14 cellular contexts compared by ENCODE assay signal in the genomic region with DNA sequence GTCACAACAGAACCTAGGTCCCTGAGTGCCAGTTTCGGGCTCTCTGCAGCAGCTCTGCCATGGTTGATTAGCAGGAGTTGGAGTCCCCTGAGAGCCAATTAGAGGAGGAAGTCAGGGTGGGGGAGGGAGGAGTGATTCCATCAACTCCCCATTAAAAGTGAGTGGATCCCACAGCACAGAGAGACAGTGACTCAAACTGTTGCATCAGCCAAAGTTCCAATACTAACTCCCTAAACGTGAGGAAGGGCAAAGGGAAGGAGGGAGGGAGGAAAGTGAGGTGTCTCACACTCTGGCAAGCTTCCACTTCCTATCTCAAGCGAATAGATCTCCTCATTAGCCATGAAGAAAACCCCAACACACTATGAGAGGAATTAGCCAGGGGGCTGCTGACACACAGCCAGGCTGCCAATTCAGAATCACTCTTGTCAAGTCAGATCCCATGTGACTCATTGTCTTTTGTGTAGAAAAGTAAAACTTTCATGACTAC. TPM values are rescaled to one million over a fixed set of nuclear protein-coding genes. Genes with fewer than 3 reads are reported as not detected.
A peak's percentile ranks its signal among the peaks of the same experiment; 100 is the strongest.
DNase-seq lines count a peak whose midpoint lies in the region; ATAC-seq, FAIRE-seq and TF ChIP-seq lines count a peak whose summit lies in the region.
"Had no signal": no experiment of that assay in that cellular context is flagged by ENCODE, and none has a peak within 500 bp of the region (broad histone marks: within the 10 kb centered on the region; RNA-seq: fewer than 3 reads in every experiment).

No MANE protein-coding gene starts in this region.

- DNase-seq in Daoy (ENCODE audit: low read depth), result peak; percentile 92
- peak; percentile 22 for DNase-seq in MV-4-11 (lab: John Stamatoyannopoulos, UW)
- DNase-seq in bronchial epithelial cell (ENCODE audit: low read depth), result peak; percentile 97
- peak; percentile 50 for DNase-seq in mesendoderm
- no peak for DNase-seq in NOMO-1 treated with DMSO at 0.1 percent for 48 hours (lab: John Stamatoyannopoulos, UW; ENCODE audit: unreplicated experiment)
- no peak for DNase-seq in ovary
- no peak for DNase-seq in T-helper 17 cell
- DNase-seq: activated CD4-positive, alpha-beta T cell treated with anti-CD3 and anti-CD28 coated beads, Interleukin-2, amount 10 ng/mL, durations not matched to agents 24 days and 14 days; adrenal gland; GOT3; NCI-H1417; right lobe of liver had no signal

- no peaks in the 10 kb centered on the region for H3K79me2 ChIP-seq in mesendoderm (ENCODE audit: control insufficient read depth, insufficient read depth, low read length)

- H3K4me1 ChIP-seq in mesendoderm (ENCODE audit: control insufficient read depth, low read depth, low read length) (no peaks in the 10 kb centered on the region), ovary (ENCODE audit: insufficient read depth) (no peaks in the 10 kb centered on the region)
- H3K4me1 ChIP-seq: adrenal gland, esophagus muscularis mucosa, right lobe of liver had no signal

- H2BK120ac ChIP-seq in mesendoderm (ENCODE audit: low read depth, low read length), result no peak overlapping the region

- H3K23ac ChIP-seq in mesendoderm (ENCODE audit: low read length), result no peak overlapping the region

- no peak overlapping the region for H3K4me2 ChIP-seq in mesendoderm (ENCODE audit: low read length)

- TF ChIP-seq CTCF in bronchial epithelial cell (IDR thresholded peaks at IDR 0.05; ENCODE audit: insufficient read depth, low read length, severe bottlenecking) (no peak), ovary (IDR thresholded peaks at IDR 0.05) (no peak)

- no peak overlapping the region for H3K4me3 ChIP-seq in bronchial epithelial cell (ENCODE audit: low read depth, low read length)
- no peak overlapping the region for H3K4me3 ChIP-seq in mesendoderm (ENCODE audit: low read length)
- no peak overlapping the region for H3K4me3 ChIP-seq in ovary
- H3K4me3 ChIP-seq: adrenal gland, esophagus muscularis mucosa, right lobe of liver had no signal

- H3K36me3 ChIP-seq in bronchial epithelial cell (ENCODE audit: control insufficient read depth, insufficient read depth, low read length), result no peaks in the 10 kb centered on the region
- H3K36me3 ChIP-seq in mesendoderm (ENCODE audit: control insufficient read depth, insufficient read depth, low read length), result no peaks in the 10 kb centered on the region
- no peaks in the 10 kb centered on the region for H3K36me3 ChIP-seq in ovary
- H3K36me3 ChIP-seq: adrenal gland, esophagus muscularis mucosa, right lobe of liver had no signal

- H3K27ac Mint-ChIP-seq in T-helper 17 cell, result no peak overlapping the region
- H3K27ac Mint-ChIP-seq: activated CD4-positive, alpha-beta T cell treated with anti-CD3 and anti-CD28 coated beads, Interleukin-2, amount 10 ng/mL, durations not matched to agents 24 days and 14 days had no signal

- ATAC-seq in GM21825 (IDR thresholded peaks at IDR 0.05; ENCODE audit: unreplicated experiment) (no peak), T-helper 17 cell (no peak)
- ATAC-seq: right lobe of liver had no signal

- H3K27me3 ChIP-seq in bronchial epithelial cell (ENCODE audit: control insufficient read depth, insufficient read depth, low read length) (no peaks in the 10 kb centered on the region), mesendoderm (ENCODE audit: insufficient read depth, low read length, poor library complexity) (no peaks in the 10 kb centered on the region), ovary (no peaks in the 10 kb centered on the region)
- H3K27me3 ChIP-seq: adrenal gland, esophagus muscularis mucosa, right lobe of liver had no signal

- H4K8ac ChIP-seq in mesendoderm (ENCODE audit: low read depth, low read length), result no peak overlapping the region

- FAIRE-seq in bronchial epithelial cell (lab: Jason Lieb, UNC), result no peak

- H3K9ac ChIP-seq in mesendoderm (ENCODE audit: low read length), result no peak overlapping the region

- H3K79me1 ChIP-seq in mesendoderm (ENCODE audit: low read length), result no peaks in the 10 kb centered on the region

- no peak overlapping the region for H3K4ac ChIP-seq in mesendoderm (ENCODE audit: low read depth, low read length)

- no peak overlapping the region for H2AK5ac ChIP-seq in mesendoderm (ENCODE audit: low read length)

- no peak for TF ChIP-seq EP300 in ovary (IDR thresholded peaks at IDR 0.05)

- H4K5ac ChIP-seq in mesendoderm (ENCODE audit: low read length), result no peak overlapping the region

- H2BK5ac ChIP-seq in mesendoderm (ENCODE audit: low read length), result no peak overlapping the region

- no peak overlapping the region for H3K4me3 Mint-ChIP-seq in T-helper 17 cell
- H3K4me3 Mint-ChIP-seq: activated CD4-positive, alpha-beta T cell treated with anti-CD3 and anti-CD28 coated beads, Interleukin-2, amount 10 ng/mL, durations not matched to agents 24 days and 14 days had no signal

- H3K9me3 ChIP-seq in ovary (no peaks in the 10 kb centered on the region), T-helper 17 cell (ENCODE audit: control insufficient read depth, low read length, poor library complexity, severe bottlenecking) (no peaks in the 10 kb centered on the region)
- H3K9me3 ChIP-seq: adrenal gland, esophagus muscularis mucosa, right lobe of liver had no signal

- H3K56ac ChIP-seq in mesendoderm (ENCODE audit: low read length), result no peak overlapping the region

- no peak overlapping the region for H3K18ac ChIP-seq in mesendoderm (ENCODE audit: low read length)

- H3K27ac ChIP-seq in mesendoderm (ENCODE audit: low read depth, low read length), result no peak overlapping the region
- H3K27ac ChIP-seq in ovary, result no peak overlapping the region
- H3K27ac ChIP-seq: adrenal gland, esophagus muscularis mucosa, right lobe of liver had no signal

- H3K36me3 Mint-ChIP-seq in T-helper 17 cell (ENCODE audit: low read depth), result no peaks in the 10 kb centered on the region

- no peak for TF ChIP-seq POLR2A in ovary (IDR thresholded peaks at IDR 0.05)

- intact Hi-C loops in ovary (cut with DNase I), result no loop called here

- no peaks in the 10 kb centered on the region for H3K27me3 Mint-ChIP-seq in T-helper 17 cell
- H3K27me3 Mint-ChIP-seq: activated CD4-positive, alpha-beta T cell treated with anti-CD3 and anti-CD28 coated beads, Interleukin-2, amount 10 ng/mL, durations not matched to agents 24 days and 14 days had no signal

- H3K4me1 Mint-ChIP-seq in T-helper 17 cell, result no peaks in the 10 kb centered on the region
- H3K4me1 Mint-ChIP-seq: activated CD4-positive, alpha-beta T cell treated with anti-CD3 and anti-CD28 coated beads, Interleukin-2, amount 10 ng/mL, durations not matched to agents 24 days and 14 days had no signal

- no CpG with 5 or more reads among the region's 3 CpGs for WGBS in mesendoderm (ENCODE audit: extremely low coverage, insufficient coverage, low lambda C conversion rate)
- WGBS in ovary, 3 donors, result 32 to 43% (median 38%) methylated on average over 3 of the region's 3 CpGs

- H2BK15ac ChIP-seq in mesendoderm (replicated peaks; ENCODE audit: low read depth), result no peak overlapping the region

RNA-seq across cellular contexts. Expression of a gene that starts 23.6 kb away (rescaled TPM):
- total RNA-seq in Daoy (2014; rRNA removed; shearing (Covaris generic)), result not detected in 2 replicates
- total RNA-seq in bronchial epithelial cell (not detected in 2 replicates), ovary (not detected), T-helper 17 cell (not detected)
- polyA plus RNA-seq in mesendoderm (2013, experiment 1 of 2), result not detected
- polyA plus RNA-seq in mesendoderm (2013, experiment 2 of 2), result not detected
- not detected for polyA plus RNA-seq in ovary
- total RNA-seq: activated CD4-positive, alpha-beta T cell treated with anti-CD3 and anti-CD28 coated beads, Interleukin-2, amount 10 ng/mL, durations not matched to agents 24 days and 14 days; adrenal gland; esophagus muscularis mucosa; right lobe of liver had no signal
- polyA plus RNA-seq: adrenal gland had no signal

RNA-seq across cellular contexts. Expression of a gene that starts 33.9 kb away (rescaled TPM):
- total RNA-seq in Daoy (2014; rRNA removed; shearing (Covaris generic)), result not detected in 2 replicates
- total RNA-seq in bronchial epithelial cell (not detected in 2 replicates), ovary (not detected), T-helper 17 cell (not detected)
- not detected for polyA plus RNA-seq in mesendoderm (2013, experiment 1 of 2)
- polyA plus RNA-seq in mesendoderm (2013, experiment 2 of 2), result not detected
- not detected for polyA plus RNA-seq in ovary
- total RNA-seq: activated CD4-positive, alpha-beta T cell treated with anti-CD3 and anti-CD28 coated beads, Interleukin-2, amount 10 ng/mL, durations not matched to agents 24 days and 14 days; adrenal gland; esophagus muscularis mucosa; right lobe of liver had no signal
- polyA plus RNA-seq: adrenal gland had no signal

RNA-seq across cellular contexts. Expression of a gene that starts 39.2 kb away (rescaled TPM):
- not detected in 2 replicates for total RNA-seq in Daoy (2014; rRNA removed; shearing (Covaris generic))
- not detected in 2 replicates for total RNA-seq in bronchial epithelial cell
- polyA plus RNA-seq in mesendoderm (2013, experiment 1 of 2), result not detected
- not detected for polyA plus RNA-seq in mesendoderm (2013, experiment 2 of 2)
- total RNA-seq in ovary, result not detected
- not detected for polyA plus RNA-seq in ovary
- not detected for total RNA-seq in T-helper 17 cell
- total RNA-seq: activated CD4-positive, alpha-beta T cell treated with anti-CD3 and anti-CD28 coated beads, Interleukin-2, amount 10 ng/mL, durations not matched to agents 24 days and 14 days; adrenal gland; esophagus muscularis mucosa; right lobe of liver had no signal
- polyA plus RNA-seq: adrenal gland had no signal

RNA-seq across cellular contexts. Expression of a gene that starts 43.1 kb away (rescaled TPM):
- total RNA-seq in Daoy (2014; rRNA removed; shearing (Covaris generic)), result 24.6 and 31.2 TPM in 2 replicates
- total RNA-seq in bronchial epithelial cell (10.5 and 14.2 TPM in 2 replicates), ovary (10 to 100 TPM in 6 of 7 donors, 1 to 10 TPM in 1; 9.4 to 22.0 (median 17.1) TPM), T-helper 17 cell (10 to 100 TPM; 16.5 TPM)
- 9.3 TPM for polyA plus RNA-seq in mesendoderm (2013, experiment 1 of 2)
- polyA plus RNA-seq in mesendoderm (2013, experiment 2 of 2), result 9.5 TPM
- 10 to 100 TPM in 1 of 2 donors, 1 to 10 TPM in 1; 7.9 to 14.2 TPM for polyA plus RNA-seq in ovary

Comparison
In these comparisons a context has a peak if more than half of its experiments do, and no peak if none do; other contexts are left out.
1. DNase-seq: peak in Daoy (single experiment), MV-4-11 (single experiment), bronchial epithelial cell (single experiment) and mesendoderm (single experiment); none in NOMO-1 treated with DMSO at 0.1 percent for 48 hours (single experiment), ovary (0 of 5) and T-helper 17 cell (0 of 3).